In genomic region chr6:1514078-1514477, GRCh38 we compare ENCODE assay signal across 17 cellular contexts.
DNase-seq lines count a peak whose midpoint lies in the region; ATAC-seq, FAIRE-seq and TF ChIP-seq lines count a peak whose summit lies in the region.
"Had no signal": no experiment of that assay in that cellular context is flagged by ENCODE, and none has a peak within 500 bp of the region (broad histone marks: within the 10 kb centered on the region; RNA-seq: fewer than 3 reads in every experiment).

No MANE protein-coding gene starts in this region.

- POLR2A ChIA-PET in HepG2 (lab: Yijun Ruan, JAX) (no interaction called here), K562 (lab: Yijun Ruan, JAX) (interaction anchor here (0.7 kb wide), 1 partner anchor 11 kb away, joined by 3 read pairs; no protein-coding TSS in a partner anchor)

- TF ChIP-seq CTCF in HepG2 (CRISPR knock-in tag; IDR thresholded peaks at IDR 0.05) (no peak), right lobe of liver (IDR thresholded peaks at IDR 0.05) (no peak), K562 (IDR thresholded peaks at IDR 0.05 in 2 of 3, conservative IDR thresholded peaks at IDR 0.05 in 1 of 3; ENCODE audit: insufficient read depth in 2 of 3, low read depth in 1 of 3, low read length in 3 of 3) (no peak)

- H3K4me3 ChIP-seq in HepG2 (replicated peaks in 1 of 3; ENCODE audit: insufficient read depth in 1 of 3, low read depth in 2 of 3, low read length in 3 of 3) (no peak overlapping the region), right lobe of liver (no peak overlapping the region), K562 (no peak overlapping the region)
- H3K4me3 ChIP-seq: GM23338 had no signal

- intact Hi-C loops in HepG2 (cut with micrococcal nuclease; ENCODE audit: unreplicated experiment) (no loop called here), right lobe of liver (cut with DNase I) (no loop called here), K562 (cut with micrococcal nuclease) (no loop called here)

- CTCF ChIA-PET in HepG2 (lab: Yijun Ruan, JAX; ENCODE audit: low intra/inter-chr PET ratio, low total read pairs) (no interaction called here), K562 (lab: Yijun Ruan, JAX; ENCODE audit: low intra/inter-chr PET ratio) (no interaction called here)

- TF ChIP-seq EP300 in HepG2 (IDR thresholded peaks at IDR 0.05; ENCODE audit: low read depth in 2 of 2, low read length in 2 of 2) (no peak), HepG2 (CRISPR knock-in tag; IDR thresholded peaks at IDR 0.05; ENCODE audit: borderline replicate concordance) (no peak), K562 (IDR thresholded peaks at IDR 0.05; ENCODE audit: low read length) (no peak)

- DNase-seq in HepG2 (ENCODE audit: low spot score) (no peak), right lobe of liver (no peak), NCI-H774 (lab: John Stamatoyannopoulos, UW) (peak; percentile 1), K562 (ENCODE audit: extremely low read depth in 1 of 4, low spot score in 3 of 4) (no peak)
- DNase-seq in stimulated activated naive B cell treated with anti-CD40 and anti-IgM and Interleukin-4, amounts not matched to agents 10 μg/mL and 1 μg/mL and 100 μg/mL, for 72 hours, result no peak
- DNase-seq: C1 segment of cervical spinal cord; Calu3; CD4-positive, alpha-beta memory T cell; COR-L47; DMS53; DMS79 treated with DMSO at 0.1 percent for 48 hours; H9; HFFc6 had no signal

- H3K79me2 ChIP-seq in HepG2 (ENCODE audit: insufficient read depth, low read length) (no peaks in the 10 kb centered on the region), K562 (ENCODE audit: control insufficient read depth, insufficient read depth, low read length) (no peaks in the 10 kb centered on the region)

- H3K36me3 ChIP-seq in HepG2 (replicated peaks in 1 of 2; ENCODE audit: control insufficient read depth in 1 of 2, insufficient read depth in 2 of 2, low read length in 2 of 2), result no peaks in the 10 kb centered on the region
- no peaks in the 10 kb centered on the region for H3K36me3 ChIP-seq in right lobe of liver
- no peaks in the 10 kb centered on the region for H3K36me3 ChIP-seq in K562 (ENCODE audit: control insufficient read depth, insufficient read depth, low read length)

- TF ChIP-seq RAD21 in HepG2 (CRISPR knock-in tag; IDR thresholded peaks at IDR 0.05) (no peak), K562 (CRISPR knock-in tag; conservative IDR thresholded peaks at IDR 0.05 in 1 of 2, IDR thresholded peaks at IDR 0.05 in 1 of 2) (no peak)

- H3K9me1 ChIP-seq in K562 (ENCODE audit: control insufficient read depth, insufficient read depth, low read length), result no peaks in the 10 kb centered on the region

- H3K27me3 ChIP-seq in HepG2 (ENCODE audit: control insufficient read depth in 1 of 2, insufficient read depth in 2 of 2, low read length in 2 of 2) (peaks cover 3 to 31% of the 10 kb centered on the region in 2 experiments; a peak in 3 of 5 replicates), right lobe of liver (no peaks in the 10 kb centered on the region), K562 (ENCODE audit: control insufficient read depth in 2 of 2, insufficient read depth in 2 of 2, low read length in 2 of 2) (peaks cover 0 to 33% of the 10 kb centered on the region in 2 experiments; a peak in 4 of 5 replicates)

- no TSS peak for BruUV-seq in HepG2 (replicated peaks; lab: Mats Ljungman, UMichigan)
- no TSS peak for BruUV-seq in K562 (replicated peaks; lab: Mats Ljungman, UMichigan)

- H3K9ac ChIP-seq in HepG2 (ENCODE audit: insufficient read depth, low read depth, low read length), result no peak overlapping the region
- H3K9ac ChIP-seq in K562 (ENCODE audit: insufficient read depth in 1 of 2, low read depth in 2 of 2, low read length in 2 of 2), result no peak overlapping the region

- peaks cover 19 to 25% of the 10 kb centered on the region in 2 donors for H3K27me3 Mint-ChIP-seq in stimulated activated naive B cell treated with anti-CD40 and anti-IgM and Interleukin-4, amounts not matched to agents 10 μg/mL and 1 μg/mL and 100 μg/mL, for 72 hours

- H3K4me2 ChIP-seq in HepG2 (ENCODE audit: low read depth, low read length) (no peak overlapping the region), K562 (ENCODE audit: insufficient read depth, low read length) (no peak overlapping the region)
- H3K4me2 ChIP-seq: GM23338 had no signal

- H3K27ac ChIP-seq in HepG2 (ENCODE audit: extremely low read length, insufficient read depth, low read length), result no peak overlapping the region
- no peak overlapping the region for H3K27ac ChIP-seq in right lobe of liver
- no peak overlapping the region for H3K27ac ChIP-seq in K562 (ENCODE audit: extremely low read depth, low read depth, low read length)

- H3K9me3 ChIP-seq in HepG2 (ENCODE audit: low read length) (no peaks in the 10 kb centered on the region), right lobe of liver (no peaks in the 10 kb centered on the region), K562 (replicated peaks; ENCODE audit: control insufficient read depth, insufficient read depth, low read depth, low read length) (no peaks in the 10 kb centered on the region)

- FAIRE-seq in HepG2 (lab: Jason Lieb, UNC) (no peak), K562 (lab: Jason Lieb, UNC) (no peak)
- FAIRE-seq: GM19239 had no signal

- H3K36me3 Mint-ChIP-seq in stimulated activated naive B cell treated with anti-CD40 and anti-IgM and Interleukin-4, amounts not matched to agents 10 μg/mL and 1 μg/mL and 100 μg/mL, for 72 hours, result no peaks in the 10 kb centered on the region
- H3K36me3 Mint-ChIP-seq: CD4-positive, alpha-beta memory T cell had no signal

- H3K4me3 Mint-ChIP-seq in stimulated activated naive B cell treated with anti-CD40 and anti-IgM and Interleukin-4, amounts not matched to agents 10 μg/mL and 1 μg/mL and 100 μg/mL, for 72 hours, result no peak overlapping the region
- H3K4me3 Mint-ChIP-seq: CD4-positive, alpha-beta memory T cell; GM23338; H9; HFFc6 had no signal

- H3K4me1 ChIP-seq in HepG2 (ENCODE audit: insufficient read depth, low read length) (peaks cover 11% of the 10 kb centered on the region; the same call in 1 of the 2 replicates), right lobe of liver (no peaks in the 10 kb centered on the region), K562 (replicated peaks in 1 of 2; ENCODE audit: control insufficient read depth in 2 of 2, insufficient read depth in 2 of 2, low read length in 2 of 2) (peaks cover 0 to 7% of the 10 kb centered on the region in 2 experiments; a peak in 2 of 5 replicates)

- no peak overlapping the region for H2AFZ ChIP-seq in HepG2 (ENCODE audit: low read length)
- no peak overlapping the region for H2AFZ ChIP-seq in K562 (ENCODE audit: low read depth, low read length)
- H2AFZ ChIP-seq: GM23338 had no signal

- H4K20me1 ChIP-seq in HepG2 (ENCODE audit: insufficient read depth, low read length) (no peaks in the 10 kb centered on the region), K562 (replicated peaks; ENCODE audit: control insufficient read depth, insufficient read depth, low read length) (no peaks in the 10 kb centered on the region)

- H3K9me3 Mint-ChIP-seq in stimulated activated naive B cell treated with anti-CD40 and anti-IgM and Interleukin-4, amounts not matched to agents 10 μg/mL and 1 μg/mL and 100 μg/mL, for 72 hours, result peaks cover 5 to 11% of the 10 kb centered on the region in 2 donors
- H3K9me3 Mint-ChIP-seq: GM23338 had no signal

- no peak overlapping the region for H3K27ac Mint-ChIP-seq in stimulated activated naive B cell treated with anti-CD40 and anti-IgM and Interleukin-4, amounts not matched to agents 10 μg/mL and 1 μg/mL and 100 μg/mL, for 72 hours
- H3K27ac Mint-ChIP-seq: GM23338, H9, HFFc6 had no signal

- no peaks in the 10 kb centered on the region for H3K4me1 Mint-ChIP-seq in stimulated activated naive B cell treated with anti-CD40 and anti-IgM and Interleukin-4, amounts not matched to agents 10 μg/mL and 1 μg/mL and 100 μg/mL, for 72 hours
- H3K4me1 Mint-ChIP-seq: CD4-positive, alpha-beta memory T cell had no signal

- ATAC-seq in HepG2 (no peak), right lobe of liver (no peak), K562 (no peak), HG02885 (IDR thresholded peaks at IDR 0.05; ENCODE audit: poor library complexity, unreplicated experiment) (no peak)
- no peak for ATAC-seq in stimulated activated naive B cell treated with anti-CD40 and anti-IgM and Interleukin-4, amounts not matched to agents 10 μg/mL and 1 μg/mL and 100 μg/mL, for 72 hours (replicated peaks)
- ATAC-seq: GM23338, HCT116 had no signal

- 8% methylated on average over 3 of the region's 3 CpGs for WGBS in HepG2 (ENCODE audit: low lambda C conversion rate)
- WGBS in right lobe of liver (ENCODE audit: insufficient coverage, low coverage, low lambda C conversion rate, missing lambda C conversion rate), result 40% methylated on average over 2 of the region's 3 CpGs
- 0% methylated on average over 3 of the region's 3 CpGs for WGBS in K562 (ENCODE audit: insufficient coverage, low coverage, missing lambda C conversion rate)

- TF ChIP-seq POLR2A in HepG2 (IDR thresholded peaks at IDR 0.05; ENCODE audit: insufficient read depth in 1 of 2, low read depth in 2 of 2, low read length in 2 of 2) (no peak), right lobe of liver (IDR thresholded peaks at IDR 0.05) (no peak), K562 (conservative IDR thresholded peaks at IDR 0.05) (no peak)

- in situ Hi-C loops in HepG2 (cut with HindIII; ENCODE audit: extremely low pct_ligation_motif_present, low pct_unique_long_range_greater_than_20kb), result no loop called here
- in situ Hi-C loops in K562 (cut with MboI), result no loop called here

TF ChIP-seq in HepG2, 621 proteins besides CTCF, POLR2A, EP300 and RAD21 (continues in another document):
- TF ChIP-seq ZBTB21 (CRISPR knock-in tag; IDR thresholded peaks at IDR 0.05), result no peak
- TF ChIP-seq BORCS8-MEF2B (CRISPR knock-in tag; IDR thresholded peaks at IDR 0.05), result no peak

TF ChIP-seq in K562, 482 proteins besides CTCF, POLR2A, EP300 and RAD21:
- TF ChIP-seq JUNB (CRISPR knock-in tag; conservative IDR thresholded peaks at IDR 0.05) (0 out of 2 replicates have a peak, but pooled peaks have one; percentile 22), ATF7 (IDR thresholded peaks at IDR 0.05) (peak; percentile 69; the same call in 1 of the 2 replicates), ATF3 (IDR thresholded peaks at IDR 0.05) (peak; percentile 58; the same call in 1 of the 2 replicates), ATF3 (CRISPR knock-in tag; conservative IDR thresholded peaks at IDR 0.05) (no peak), IRF2 (CRISPR knock-in tag; IDR thresholded peaks at IDR 0.05) (no peak)

Comparison
In these comparisons a context has a peak if more than half of its experiments do, and no peak if none do; other contexts are left out.
1. Of the 241 proteins assayed by ChIP-seq in both HepG2 and K562: peak only in HepG2: none; only in K562: JUNB; in both: none; in neither: 237; mixed calls (peak in some experiments, not most) for 3.